ENCODE assay signal across 8 cellular contexts in genomic region chr17:18858567-18859245, GRCh38. TPM values are rescaled to one million over a fixed set of nuclear protein-coding genes. Genes with fewer than 3 reads are reported as not detected.
DNase-seq lines count a peak whose midpoint lies in the region; ATAC-seq lines count a peak whose summit lies in the region.

No MANE protein-coding gene starts in this region.

- H3K36me3 Mint-ChIP-seq in activated naive CD4-positive, alpha-beta T cell treated with anti-CD3 and anti-CD28 coated beads, Interleukin-2, amount 50 U/mL, for 72 hours: peaks cover 0 to 9% of the 10 kb centered on the region in 2 donors
- H3K36me3 Mint-ChIP-seq in immature natural killer cell: no peaks in the 10 kb centered on the region

- peak overlapping the region; percentile 82 to 94 (median 91) for H3K4me3 Mint-ChIP-seq in immature natural killer cell

- H3K9me3 Mint-ChIP-seq in activated naive CD4-positive, alpha-beta T cell treated with anti-CD3 and anti-CD28 coated beads, Interleukin-2, amount 50 U/mL, for 72 hours: no peaks in the 10 kb centered on the region
- no peaks in the 10 kb centered on the region for H3K9me3 Mint-ChIP-seq in immature natural killer cell

- no peak for ATAC-seq in activated naive CD4-positive, alpha-beta T cell treated with anti-CD3 and anti-CD28 coated beads, Interleukin-2, amount 50 U/mL, for 72 hours
- ATAC-seq in HG02938 (IDR thresholded peaks at IDR 0.05; ENCODE audit: unreplicated experiment): no peak

- peak overlapping the region; percentile 92 for H3K27ac ChIP-seq in substantia nigra (ENCODE audit: low read depth, low read length, poor library complexity, severe bottlenecking)

- peak overlapping the region; percentile 57 to 91 for H3K27ac Mint-ChIP-seq in activated naive CD4-positive, alpha-beta T cell treated with anti-CD3 and anti-CD28 coated beads, Interleukin-2, amount 50 U/mL, for 72 hours
- H3K27ac Mint-ChIP-seq in immature natural killer cell: peak overlapping the region; percentile 69 to 95 (median 88)

- DNase-seq in SIG-M5 treated with dmso at 0.1 percent for 504 hours (lab: John Stamatoyannopoulos, UW; ENCODE audit: unreplicated experiment) (peak; percentile 24), SIG-M5 (lab: John Stamatoyannopoulos, UW) (no peak), immature natural killer cell (no peak), substantia nigra (lab: John Stamatoyannopoulos, UW) (no peak), cerebellar nuclear complex (lab: John Stamatoyannopoulos, UW) (no peak), GF-D8 (lab: John Stamatoyannopoulos, UW) (no peak)
- no peak for DNase-seq in activated naive CD4-positive, alpha-beta T cell treated with anti-CD3 and anti-CD28 coated beads, Interleukin-2, amount 50 U/mL, for 72 hours (ENCODE audit: low spot score in 2 of 2)

- peaks cover 51 to 56% of the 10 kb centered on the region in 2 donors for H3K4me1 Mint-ChIP-seq in immature natural killer cell

- peaks cover 2 to 15% (median 4%) of the 10 kb centered on the region in 3 donors for H3K27me3 Mint-ChIP-seq in immature natural killer cell (ENCODE audit: low read depth in 3 of 3)

RNA-seq across cellular contexts. Expression of gene PRPSAP2, which starts 0.8 kb away (rescaled TPM):
- 10 to 100 TPM; 28.1 to 45.4 TPM for total RNA-seq in activated naive CD4-positive, alpha-beta T cell treated with anti-CD3 and anti-CD28 coated beads, Interleukin-2, amount 50 U/mL, for 72 hours
- 10 to 100 TPM; 29.7 to 39.8 (median 34.8) TPM for polyA plus RNA-seq in immature natural killer cell
